Comparison of ENCODE assay signal across 8 cellular contexts in the genomic region with DNA sequence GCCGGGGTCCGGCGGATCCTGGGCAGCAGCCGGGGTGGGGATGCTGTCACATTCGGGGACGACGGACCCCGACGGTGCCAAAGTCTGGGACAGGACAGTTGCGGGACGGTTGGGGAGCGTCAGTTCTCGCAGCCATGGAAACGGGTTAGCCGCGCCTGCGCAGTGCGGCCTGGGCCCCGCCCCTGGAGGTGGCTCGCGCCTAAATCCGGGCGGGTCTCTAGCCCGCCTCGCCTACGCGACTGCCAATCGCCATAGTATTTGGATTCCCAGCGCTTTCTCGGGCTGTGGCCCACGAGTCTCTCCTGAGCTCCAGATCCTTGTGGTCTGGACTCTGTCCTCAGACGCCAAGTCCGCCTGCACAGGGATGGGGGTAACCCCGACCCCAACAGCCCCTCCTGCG. TPM values are rescaled to one million over a fixed set of nuclear protein-coding genes. Genes with fewer than 3 reads are reported as not detected.
A peak's percentile ranks its signal among the peaks of the same experiment; 100 is the strongest.
DNase-seq lines count a peak whose midpoint lies in the region; ATAC-seq and TF ChIP-seq lines count a peak whose summit lies in the region.

Gene ZMYND10 (minus strand): TSS at position 147 of the 400 bp plus-strand sequence. CDS start 153 bp downstream, outside the sequence.

- peak; percentile 34 for ATAC-seq in activated CD4-positive, alpha-beta T cell treated with anti-CD3 and anti-CD28 coated beads for 36 hours
- ATAC-seq in GM18873 (IDR thresholded peaks at IDR 0.05; ENCODE audit: low FRiP score, unreplicated experiment), result no peak
- ATAC-seq in GM21576 (IDR thresholded peaks at IDR 0.05; ENCODE audit: unreplicated experiment), result no peak

- no peak for DNase-seq in BJ (ENCODE audit: low read depth)
- DNase-seq in Jurkat, Clone E6-1 (ENCODE audit: low read depth, low spot score), result peak; percentile 60
- DNase-seq in activated CD4-positive, alpha-beta T cell treated with anti-CD3 and anti-CD28 coated beads for 36 hours, result peak; percentile 88
- peak; percentile 88 for DNase-seq in colonic mucosa
- DNase-seq in lower leg skin (ENCODE audit: low spot score in 2 of 2), result peak; percentile 59 to 95
- DNase-seq in stimulated activated CD8-positive, alpha-beta memory T cell treated with anti-CD3 and anti-CD28 coated beads, Interleukin-12 subunit alpha, Interleukin-12 subunit beta, amount 100 ng/mL, for 1 hour (ENCODE audit: low read depth), result peak; percentile 56

- H3K4me3 ChIP-seq in BJ (ENCODE audit: low read depth, low read length), result peak within 1 kb of the TSS; percentile 37
- H3K4me3 ChIP-seq in Jurkat, Clone E6-1 (ENCODE audit: low read length), result peak within 1 kb of the TSS; percentile 57
- peak within 1 kb of the TSS; percentile 25 for H3K4me3 ChIP-seq in colonic mucosa
- no peak within 1 kb of the TSS for H3K4me3 ChIP-seq in lower leg skin (ENCODE audit: low read depth, poor library complexity, severe bottlenecking)

- H3K27ac ChIP-seq in colonic mucosa, result no peak within 1 kb of the TSS

- peaks cover 15% of the 10 kb centered on the region for H3K36me3 Mint-ChIP-seq in activated CD4-positive, alpha-beta T cell treated with anti-CD3 and anti-CD28 coated beads for 36 hours (ENCODE audit: low read depth)

- H3K4me1 Mint-ChIP-seq in activated CD4-positive, alpha-beta T cell treated with anti-CD3 and anti-CD28 coated beads for 36 hours, result peaks cover 45% of the 10 kb centered on the region

- peaks cover 10% of the 10 kb centered on the region for H3K4me1 ChIP-seq in colonic mucosa

- H3K9me3 Mint-ChIP-seq in activated CD4-positive, alpha-beta T cell treated with anti-CD3 and anti-CD28 coated beads for 36 hours (ENCODE audit: low read depth), result no peaks in the 10 kb centered on the region

- H3K27me3 ChIP-seq in BJ (ENCODE audit: control insufficient read depth, insufficient read depth, low read length), result no peaks in the 10 kb centered on the region
- no peaks in the 10 kb centered on the region for H3K27me3 ChIP-seq in colonic mucosa

- peak within 1 kb of the TSS; percentile 53 for H3K27ac Mint-ChIP-seq in activated CD4-positive, alpha-beta T cell treated with anti-CD3 and anti-CD28 coated beads for 36 hours

- intact Hi-C loops in activated CD4-positive, alpha-beta T cell treated with anti-CD3 and anti-CD28 coated beads for 36 hours (cut with DNase I, micrococcal nuclease), result no loop called here
- intact Hi-C loops in colonic mucosa (cut with DNase I), result loop anchor here (5.0 kb wide), 1 partner anchor 197 kb away; no protein-coding TSS in a partner anchor
- intact Hi-C loops in lower leg skin (cut with DNase I; ENCODE audit: low total_unique reads), result loop anchor here (5.0 kb wide), 1 partner anchor 202 kb away; no protein-coding TSS in a partner anchor

- no peaks in the 10 kb centered on the region for H3K27me3 Mint-ChIP-seq in activated CD4-positive, alpha-beta T cell treated with anti-CD3 and anti-CD28 coated beads for 36 hours

- TF ChIP-seq CTCF in BJ (IDR thresholded peaks at IDR 0.05; ENCODE audit: insufficient read depth, low read depth, low read length) (no peak), colonic mucosa (IDR thresholded peaks at IDR 0.05) (no peak), lower leg skin (IDR thresholded peaks at IDR 0.05) (no peak)

- H3K9me3 ChIP-seq in colonic mucosa, result no peaks in the 10 kb centered on the region

- CTCF ChIA-PET in BJ (lab: Yijun Ruan, JAX), result interaction anchor here (0.9 to 7.3 kb wide), 3 partner anchors 80 to 204 kb away, joined by 3 to 98 read pairs (median 5); no protein-coding TSS in a partner anchor
- CTCF ChIA-PET in activated CD4-positive, alpha-beta T cell treated with anti-CD3 and anti-CD28 coated beads for 36 hours (lab: Charles Lee), result interaction anchor here (0.6 to 1.6 kb wide), 3 partner anchors 19 to 1638 kb away, joined by 3 to 4 read pairs (median 3); no protein-coding TSS in a partner anchor

- peaks cover 2% of the 10 kb centered on the region; the same call in 1 of the 2 replicates for H3K36me3 ChIP-seq in BJ (ENCODE audit: control insufficient read depth, insufficient read depth, low read length)
- H3K36me3 ChIP-seq in colonic mucosa, result no peaks in the 10 kb centered on the region

- H3K4me3 Mint-ChIP-seq in activated CD4-positive, alpha-beta T cell treated with anti-CD3 and anti-CD28 coated beads for 36 hours, result peak within 1 kb of the TSS; percentile 38

- WGBS in lower leg skin, 2 donors, result 2 to 5% methylated on average over 20 to 34 of the region's 35 CpGs

- TF ChIP-seq POLR2A in lower leg skin (IDR thresholded peaks at IDR 0.05), result no peak

- H3K9ac ChIP-seq in colonic mucosa (ENCODE audit: low read depth in 2 of 2, low read length in 2 of 2), result no peak within 1 kb of the TSS

- POLR2A ChIA-PET in BJ (lab: Charles Lee), result no interaction called here
- POLR2A ChIA-PET in activated CD4-positive, alpha-beta T cell treated with anti-CD3 and anti-CD28 coated beads for 36 hours (lab: Charles Lee), result interaction anchor here (0.9 kb wide), 1 partner anchor 9 kb away, joined by 3 read pairs; no protein-coding TSS in a partner anchor

RNA-seq across cellular contexts. Expression of gene ZMYND10, which starts in this region (rescaled TPM):
- polyA plus RNA-seq in BJ (2011; rRNA removed), result 0.65 and 1.3 TPM in 2 replicates
- polyA minus RNA-seq in BJ (2011; rRNA and poly(A)+ RNA removed), result 0.52 and 0.57 TPM in 2 replicates
- polyA plus RNA-seq in Jurkat, Clone E6-1 (2012; ENCODE audit: insufficient read depth, insufficient read length), result 5.0 TPM
- total RNA-seq in activated CD4-positive, alpha-beta T cell treated with anti-CD3 and anti-CD28 coated beads for 36 hours, result 1 to 10 TPM; 1.0 to 1.3 TPM
- total RNA-seq in colonic mucosa (1 to 10 TPM in 1 of 2 donors, under 1 TPM in 1; 0.37 to 1.5 TPM), lower leg skin (1 to 10 TPM in 1 of 4 donors, under 1 TPM in 2, not detected in 1; 0.42 to 1.8 (median 0.74) TPM)

Comparison
In these comparisons a context has a peak if more than half of its experiments do, and no peak if none do; other contexts are left out.
1. intact Hi-C loops: an anchor here in colonic mucosa (5.0 kb wide) and lower leg skin (5.0 kb wide); none called in activated CD4-positive, alpha-beta T cell treated with anti-CD3 and anti-CD28 coated beads for 36 hours.